Comparison of ENCODE assay signal across 12 cellular contexts in genomic region chr3:16334909-16335308, GRCh38.
DNase-seq lines count a peak whose midpoint lies in the region; ATAC-seq lines count a peak whose summit lies in the region.
"Had no signal": no experiment of that assay in that cellular context is flagged by ENCODE, and none has a peak within 500 bp of the region (broad histone marks: within the 10 kb centered on the region; RNA-seq: fewer than 3 reads in every experiment).

No MANE protein-coding gene starts in this region.

- peaks cover 44% of the 10 kb centered on the region for H3K4me1 Mint-ChIP-seq in activated naive CD8-positive, alpha-beta T cell treated with anti-CD3 and anti-CD28 coated beads, Interleukin-2, amount 50 U/mL, for 24 hours
- peaks cover 58 to 88% of the 10 kb centered on the region in 2 donors for H3K4me1 Mint-ChIP-seq in immature natural killer cell

- H3K27ac Mint-ChIP-seq in activated naive CD8-positive, alpha-beta T cell treated with anti-CD3 and anti-CD28 coated beads, Interleukin-2, amount 50 U/mL, for 24 hours, result peak overlapping the region; percentile 56
- peak overlapping the region; percentile 2 to 87 (median 54) for H3K27ac Mint-ChIP-seq in immature natural killer cell

- H3K36me3 Mint-ChIP-seq in activated naive CD8-positive, alpha-beta T cell treated with anti-CD3 and anti-CD28 coated beads, Interleukin-2, amount 50 U/mL, for 24 hours (ENCODE audit: low read depth), result peaks cover 76% of the 10 kb centered on the region
- peaks cover 32 to 46% (median 36%) of the 10 kb centered on the region in 3 donors for H3K36me3 Mint-ChIP-seq in immature natural killer cell

- H3K9me3 Mint-ChIP-seq in activated naive CD8-positive, alpha-beta T cell treated with anti-CD3 and anti-CD28 coated beads, Interleukin-2, amount 50 U/mL, for 24 hours, result peaks cover 17% of the 10 kb centered on the region
- H3K9me3 Mint-ChIP-seq in immature natural killer cell, result peaks cover 2 to 9% (median 6%) of the 10 kb centered on the region in 6 donors

- ATAC-seq in activated naive CD8-positive, alpha-beta T cell treated with anti-CD3 and anti-CD28 coated beads, Interleukin-2, amount 50 U/mL, for 24 hours, result no peak
- ATAC-seq in HG03439 (IDR thresholded peaks at IDR 0.05; ENCODE audit: unreplicated experiment) (no peak), GM19324 (IDR thresholded peaks at IDR 0.05; ENCODE audit: low FRiP score, unreplicated experiment) (no peak)
- ATAC-seq: mucosa of descending colon had no signal

- no peak overlapping the region for H3K4me3 Mint-ChIP-seq in activated naive CD8-positive, alpha-beta T cell treated with anti-CD3 and anti-CD28 coated beads, Interleukin-2, amount 50 U/mL, for 24 hours
- H3K4me3 Mint-ChIP-seq in immature natural killer cell, result no peak overlapping the region

- peak; percentile 12 for DNase-seq in A172 (ENCODE audit: low spot score)
- peak; percentile 49 for DNase-seq in D341Med (ENCODE audit: low spot score)
- no peak for DNase-seq in activated naive CD8-positive, alpha-beta T cell treated with anti-CD3 and anti-CD28 coated beads, Interleukin-2, amount 50 U/mL, for 24 hours
- DNase-seq in immature natural killer cell, result no peak
- no peak for DNase-seq in GF-D8 (lab: John Stamatoyannopoulos, UW)
- no peak for DNase-seq in activated gamma-delta T cell (lab: John Stamatoyannopoulos, UW)
- DNase-seq: Karpas-422, mucosa of descending colon, NCI-H2029, posterior cingulate gyrus had no signal

- no peaks in the 10 kb centered on the region for H3K27me3 Mint-ChIP-seq in activated naive CD8-positive, alpha-beta T cell treated with anti-CD3 and anti-CD28 coated beads, Interleukin-2, amount 50 U/mL, for 24 hours
- H3K27me3 Mint-ChIP-seq in immature natural killer cell (ENCODE audit: low read depth in 3 of 3), result peaks cover 0 to 14% (median 0%) of the 10 kb centered on the region in 3 donors

Comparison
In these comparisons a context has a peak if more than half of its experiments do, and no peak if none do; other contexts are left out.
1. DNase-seq: peak in A172 (single experiment) and D341Med (single experiment); none in activated naive CD8-positive, alpha-beta T cell treated with anti-CD3 and anti-CD28 coated beads, Interleukin-2, amount 50 U/mL, for 24 hours (single experiment), immature natural killer cell (0 of 3), GF-D8 (single experiment) and activated gamma-delta T cell (single experiment).